ENCODE assay signal across 13 cellular contexts in the genomic region with DNA sequence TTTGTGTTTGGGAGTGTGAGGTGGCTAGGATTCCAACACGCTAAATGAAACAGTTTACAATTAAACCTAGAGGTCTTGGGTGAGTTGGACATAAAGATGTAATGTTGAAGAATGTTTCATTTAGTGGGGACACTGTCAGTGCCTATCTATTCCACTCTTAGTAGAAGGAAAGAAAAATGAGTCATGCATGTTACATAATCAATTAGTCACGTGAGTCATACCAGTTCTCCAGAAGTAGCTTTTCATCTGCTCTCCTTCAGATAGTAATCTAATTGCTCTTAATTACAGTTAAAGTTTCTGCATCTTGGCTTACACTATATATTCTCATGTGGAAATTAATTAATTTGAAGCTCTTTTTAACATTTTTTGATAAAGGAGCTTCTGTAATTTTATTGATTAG.
DNase-seq lines count a peak whose midpoint lies in the region; ATAC-seq and TF ChIP-seq lines count a peak whose summit lies in the region.
"Had no signal": no experiment of that assay in that cellular context is flagged by ENCODE, and none has a peak within 500 bp of the region (broad histone marks: within the 10 kb centered on the region; RNA-seq: fewer than 3 reads in every experiment).

No MANE protein-coding gene starts in this region.

- H3K27me3 ChIP-seq in heart right ventricle = no peaks in the 10 kb centered on the region
- H3K27me3 ChIP-seq: BLaER1 treated with 17β-estradiol and CSF1 and Interleukin-3, amounts not matched to agents 10 nM and 100 nM had no signal

- H3K27ac ChIP-seq in HEK293 (ENCODE audit: extremely low read depth, low read depth, low read length) (no peak overlapping the region), heart right ventricle (no peak overlapping the region)
- H3K27ac ChIP-seq: BLaER1 treated with 17β-estradiol and CSF1 and Interleukin-3, amounts not matched to agents 10 nM and 100 nM had no signal

- H3K36me3 ChIP-seq in HEK293 (ENCODE audit: control insufficient read depth in 2 of 2, insufficient read depth in 1 of 2, low read length in 2 of 2) (no peaks in the 10 kb centered on the region), heart right ventricle (no peaks in the 10 kb centered on the region)
- H3K36me3 ChIP-seq: BLaER1 treated with 17β-estradiol and CSF1 and Interleukin-3, amounts not matched to agents 10 nM and 100 nM had no signal

- CTCF ChIA-PET in HEK293 (lab: Yijun Ruan, JAX) = no interaction called here

- POLR2A ChIA-PET in HEK293 (lab: Yijun Ruan, JAX) = no interaction called here

- ATAC-seq in heart right ventricle = no peak
- no peak for ATAC-seq in GM19351 (IDR thresholded peaks at IDR 0.05; ENCODE audit: unreplicated experiment)
- ATAC-seq: activated CD8-positive, alpha-beta T cell treated with anti-CD3 and anti-CD28 coated beads for 36 hours had no signal

- H3K4me3 ChIP-seq in HEK293 (ENCODE audit: low read depth, low read length) (no peak overlapping the region), fibroblast of villous mesenchyme (ENCODE audit: low read depth, low read length) (no peak overlapping the region), heart right ventricle (no peak overlapping the region)
- H3K4me3 ChIP-seq: BLaER1 treated with 17β-estradiol and CSF1 and Interleukin-3, amounts not matched to agents 10 nM and 100 nM had no signal

- TF ChIP-seq CTCF in HEK293 (tag by site-specific recombination; IDR thresholded peaks at IDR 0.05) (no peak), fibroblast of villous mesenchyme (IDR thresholded peaks at IDR 0.05; ENCODE audit: insufficient read depth, low read depth, low read length) (no peak), heart right ventricle (IDR thresholded peaks at IDR 0.05) (no peak)

- 69 to 77% methylated on average over 2 of the region's 2 CpGs for WGBS in heart right ventricle, 2 donors

- H3K4me1 ChIP-seq in HEK293 (ENCODE audit: control insufficient read depth, insufficient read depth, low read length) (no peaks in the 10 kb centered on the region), heart right ventricle (peaks cover 0 to 5% (median 0%) of the 10 kb centered on the region in 9 donors)

- H3K9me3 ChIP-seq in HEK293 (ENCODE audit: control insufficient read depth, insufficient read depth, low read depth, low read length) (no peaks in the 10 kb centered on the region), heart right ventricle (peaks cover 0 to 12% (median 0%) of the 10 kb centered on the region in 11 donors)
- H3K9me3 ChIP-seq: BLaER1 treated with 17β-estradiol and CSF1 and Interleukin-3, amounts not matched to agents 10 nM and 100 nM had no signal

- DNase-seq in AG08395 (ENCODE audit: low spot score) = peak; percentile 41
- DNase-seq in SKM-1 (lab: John Stamatoyannopoulos, UW; ENCODE audit: unreplicated experiment) = peak; percentile 6
- peak; percentile 63 for DNase-seq in fibroblast of villous mesenchyme (ENCODE audit: low read depth)
- DNase-seq in head of caudate nucleus = no peak
- no peak for DNase-seq in NK-92 (lab: John Stamatoyannopoulos, UW; ENCODE audit: unreplicated experiment)
- no peak for DNase-seq in heart right ventricle
- DNase-seq: activated CD8-positive, alpha-beta T cell treated with anti-CD3 and anti-CD28 coated beads for 36 hours; amniotic stem cell; NCI-H1048; RPMI8226 had no signal

- intact Hi-C loops in head of caudate nucleus (cut with DNase I) (no loop called here), heart right ventricle (cut with DNase I) (no loop called here)

TF ChIP-seq in HEK293, 187 proteins besides CTCF, POLR2A, EP300 and RAD21:
- TF ChIP-seq ZNF394 (tag by site-specific recombination; IDR thresholded peaks at IDR 0.05; ENCODE audit: borderline replicate concordance) = peak; percentile 61; the same call in 1 of the 2 replicates
- TF ChIP-seq ZIC2 (tag by site-specific recombination; IDR thresholded peaks at IDR 0.05) = no peak
- no peak for TF ChIP-seq SP2 (tag by site-specific recombination; IDR thresholded peaks at IDR 0.05)
- no peak for TF ChIP-seq GLIS1 (tag by site-specific recombination; IDR thresholded peaks at IDR 0.05)

Comparison
In these comparisons a context has a peak if more than half of its experiments do, and no peak if none do; other contexts are left out.
1. DNase-seq: peak in AG08395 (single experiment), SKM-1 (single experiment) and fibroblast of villous mesenchyme (single experiment); none in head of caudate nucleus (0 of 42), NK-92 (single experiment) and heart right ventricle (0 of 2).